Comparison of ENCODE assay signal across 14 cellular contexts in genomic region chr10:124683816-124684215, GRCh38.
DNase-seq lines count a peak whose midpoint lies in the region; ATAC-seq and TF ChIP-seq lines count a peak whose summit lies in the region.
"Had no signal": no experiment of that assay in that cellular context is flagged by ENCODE, and none has a peak within 500 bp of the region (broad histone marks: within the 10 kb centered on the region; RNA-seq: fewer than 3 reads in every experiment).

No MANE protein-coding gene starts in this region.

- no peak for TF ChIP-seq CTCF in upper lobe of left lung (IDR thresholded peaks at IDR 0.05)

- peaks cover 3 to 18% of the 10 kb centered on the region in 2 donors for H3K4me1 ChIP-seq in mucosa of rectum (ENCODE audit: control insufficient read depth in 2 of 2, insufficient read depth in 2 of 2, low read length in 2 of 2)
- H3K4me1 ChIP-seq in upper lobe of left lung = peaks cover 64 to 79% (median 68%) of the 10 kb centered on the region in 4 donors

- H3K4me3 ChIP-seq in mucosa of rectum (ENCODE audit: low read length in 2 of 2) (no peak overlapping the region), upper lobe of left lung (no peak overlapping the region)
- H3K4me3 ChIP-seq: coronary artery, GM23248 had no signal

- peaks cover 56% of the 10 kb centered on the region for H3K4me1 Mint-ChIP-seq in activated T-helper 17 cell treated with anti-CD3 and anti-CD28 coated beads, Interleukin-2, amount 50 U/mL, for 72 hours

- peak; percentile 58 for DNase-seq in Right ventricle myocardium inferior (ENCODE audit: missing footprints)
- DNase-seq in cardiac septum (ENCODE audit: low spot score) = no peak
- no peak for DNase-seq in upper lobe of left lung
- no peak for DNase-seq in epidermal melanocyte (ENCODE audit: insufficient read length, low spot score)
- DNase-seq in activated T-cell treated with anti-CD3 and anti-CD28 coated beads, Interleukin-2, amount 50 U/mL, for 1 hour = no peak
- DNase-seq: GM23248, MM.1S, RPMI8226 had no signal

- peak overlapping the region; percentile 8 for H3K4me3 Mint-ChIP-seq in activated T-helper 17 cell treated with anti-CD3 and anti-CD28 coated beads, Interleukin-2, amount 50 U/mL, for 72 hours
- H3K4me3 Mint-ChIP-seq: neural crest cell; T-helper 2 cell treated with Interferon-gamma antibody and Interleukin-4, amounts not matched to agents 5 μg/mL and 100 μg/mL, for 36 hours had no signal

- H3K9me3 ChIP-seq in mucosa of rectum (ENCODE audit: control insufficient read depth in 2 of 2, low read length in 2 of 2) = no peaks in the 10 kb centered on the region
- H3K9me3 ChIP-seq in upper lobe of left lung = no peaks in the 10 kb centered on the region

- intact Hi-C loops in Right ventricle myocardium inferior (cut with DNase I) (no loop called here), cardiac septum (cut with DNase I) (loop anchor here (10.0 kb wide), 1 partner anchor 51 kb away; no protein-coding TSS in a partner anchor)

- no peak for ATAC-seq in Right ventricle myocardium inferior
- ATAC-seq in activated T-helper 17 cell treated with anti-CD3 and anti-CD28 coated beads, Interleukin-2, amount 50 U/mL, for 72 hours (replicated peaks) = no peak
- ATAC-seq in upper lobe of left lung (ENCODE audit: low FRiP score in 2 of 2) = no peak
- ATAC-seq in HG03045 (IDR thresholded peaks at IDR 0.05; ENCODE audit: unreplicated experiment) = no peak

- TF ChIP-seq POLR2A in upper lobe of left lung (IDR thresholded peaks at IDR 0.05) = no peak

- H3K36me3 ChIP-seq in mucosa of rectum (ENCODE audit: control insufficient read depth in 2 of 2, insufficient read depth in 2 of 2, low read length in 2 of 2) = peaks cover 37 to 44% of the 10 kb centered on the region in 2 donors
- peaks cover 3 to 21% (median 13%) of the 10 kb centered on the region in 4 donors for H3K36me3 ChIP-seq in upper lobe of left lung

- H3K27me3 Mint-ChIP-seq in activated T-helper 17 cell treated with anti-CD3 and anti-CD28 coated beads, Interleukin-2, amount 50 U/mL, for 72 hours = no peaks in the 10 kb centered on the region

- no peaks in the 10 kb centered on the region for H3K9me3 Mint-ChIP-seq in activated T-helper 17 cell treated with anti-CD3 and anti-CD28 coated beads, Interleukin-2, amount 50 U/mL, for 72 hours
- H3K9me3 Mint-ChIP-seq: neural crest cell; T-helper 2 cell treated with Interferon-gamma antibody and Interleukin-4, amounts not matched to agents 5 μg/mL and 100 μg/mL, for 36 hours had no signal

- H3K27me3 ChIP-seq in mucosa of rectum (ENCODE audit: control insufficient read depth in 2 of 2, insufficient read depth in 2 of 2, low read length in 2 of 2) (no peaks in the 10 kb centered on the region), upper lobe of left lung (no peaks in the 10 kb centered on the region)

- H3K36me3 Mint-ChIP-seq in activated T-helper 17 cell treated with anti-CD3 and anti-CD28 coated beads, Interleukin-2, amount 50 U/mL, for 72 hours (ENCODE audit: low read depth) = peaks cover 83% of the 10 kb centered on the region

- TF ChIP-seq EP300 in upper lobe of left lung (IDR thresholded peaks at IDR 0.05) = no peak

- no peak overlapping the region for H3K9ac ChIP-seq in mucosa of rectum (ENCODE audit: low read depth in 1 of 2, low read length in 2 of 2)
- H3K9ac ChIP-seq: GM23248 had no signal

- 34% methylated on average over 5 of the region's 5 CpGs; no CpG with 5 or more reads in 1 of the 2 donors for WGBS in upper lobe of left lung, 2 donors

- H3K27ac ChIP-seq in mucosa of rectum (ENCODE audit: low read depth in 2 of 2, low read length in 2 of 2) (peak overlapping the region; percentile 5 to 25), upper lobe of left lung (peak overlapping the region; percentile 61 to 79 (median 72))
- H3K27ac ChIP-seq: GM23248 had no signal

- peak overlapping the region; percentile 50 for H3K27ac Mint-ChIP-seq in activated T-helper 17 cell treated with anti-CD3 and anti-CD28 coated beads, Interleukin-2, amount 50 U/mL, for 72 hours
- H3K27ac Mint-ChIP-seq: T-helper 2 cell treated with Interferon-gamma antibody and Interleukin-4, amounts not matched to agents 5 μg/mL and 100 μg/mL, for 36 hours had no signal
